In genomic region chr3:170244566-170244965, GRCh38 we compare ENCODE assay signal across 1 cellular context.
TF ChIP-seq lines count a peak whose summit lies in the region.

No MANE protein-coding gene starts in this region.

TF ChIP-seq in GM23338, 12 proteins besides CTCF, POLR2A, EP300 and RAD21:
- TF ChIP-seq ZNF462 (CRISPR knock-in tag; IDR thresholded peaks at IDR 0.05) (no peak), CREB1 (CRISPR knock-in tag; IDR thresholded peaks at IDR 0.05; ENCODE audit: low read depth) (no peak), JUNB (IDR thresholded peaks at IDR 0.05; ENCODE audit: unreplicated experiment) (no peak), ZNF331 (CRISPR knock-in tag; IDR thresholded peaks at IDR 0.05; ENCODE audit: low read depth) (no peak), REST (IDR thresholded peaks at IDR 0.05; ENCODE audit: unreplicated experiment) (no peak), STAT1 (IDR thresholded peaks at IDR 0.05; ENCODE audit: unreplicated experiment) (no peak), ZNF114 (CRISPR knock-in tag; IDR thresholded peaks at IDR 0.05) (no peak), POLR2AphosphoS5 (IDR thresholded peaks at IDR 0.05; ENCODE audit: low read depth) (no peak), ETS1 (IDR thresholded peaks at IDR 0.05) (no peak), EZH2phosphoT487 (IDR thresholded peaks at IDR 0.05; ENCODE audit: unreplicated experiment) (no peak), NANOG (IDR thresholded peaks at IDR 0.05; ENCODE audit: borderline replicate concordance) (no peak), EZH2 (IDR thresholded peaks at IDR 0.05; ENCODE audit: low read depth, unreplicated experiment) (no peak)
